In genomic region chr6:24667378-24667803, GRCh38 we compare ENCODE assay signal across 7 cellular contexts. TPM values are rescaled to one million over a fixed set of nuclear protein-coding genes. Genes with fewer than 3 reads are reported as not detected.
A peak's percentile ranks its signal among the peaks of the same experiment; 100 is the strongest.
DNase-seq lines count a peak whose midpoint lies in the region; ATAC-seq and TF ChIP-seq lines count a peak whose summit lies in the region.

No MANE protein-coding gene starts in this region.

- H3K36me3 Mint-ChIP-seq in WTC11 (peaks cover 70% of the 10 kb centered on the region), glutamatergic neuron (ENCODE audit: unreplicated experiment) (peaks cover 16% of the 10 kb centered on the region)

- H3K27me3 Mint-ChIP-seq in WTC11 (ENCODE audit: low read depth) (peaks cover 6% of the 10 kb centered on the region; the same call in 1 of the 2 replicates), glutamatergic neuron (ENCODE audit: unreplicated experiment) (peaks cover 7% of the 10 kb centered on the region)

- CTCF ChIA-PET in WTC11 (lab: Charles Lee), result interaction anchor here (0.8 to 2.2 kb wide), 8 partner anchors 15 to 351 kb away, joined by 3 to 19 read pairs (median 12); partner anchors contain the start of gene KIAA0319

- POLR2A ChIA-PET in WTC11 (lab: Charles Lee), result interaction anchor here (0.9 to 2.4 kb wide), 7 partner anchors 16 to 172 kb away, joined by 3 to 22 read pairs (median 5); partner anchors contain the start of genes ALDH5A1 and KIAA0319

- ATAC-seq in HG03097 (IDR thresholded peaks at IDR 0.05; ENCODE audit: low FRiP score, unreplicated experiment), result peak; percentile 9
- ATAC-seq in WTC11, result no peak

- peak overlapping the region; percentile 100 for H3K27ac Mint-ChIP-seq in WTC11
- H3K27ac Mint-ChIP-seq in glutamatergic neuron (ENCODE audit: unreplicated experiment), result peak overlapping the region; percentile 89

- peaks cover 25% of the 10 kb centered on the region for H3K4me1 Mint-ChIP-seq in WTC11
- peaks cover 32% of the 10 kb centered on the region for H3K4me1 Mint-ChIP-seq in glutamatergic neuron (ENCODE audit: low read depth, unreplicated experiment)

- H3K9me3 Mint-ChIP-seq in WTC11 (peaks cover 34% of the 10 kb centered on the region), glutamatergic neuron (ENCODE audit: unreplicated experiment) (peaks cover 18% of the 10 kb centered on the region)

- peak; percentile 12 for DNase-seq in GM13977 (ENCODE audit: low spot score)
- DNase-seq in WTC11 (ENCODE audit: low spot score), result no peak
- no peak for DNase-seq in glutamatergic neuron
- peak; percentile 24 for DNase-seq in renal cortical epithelial cell (ENCODE audit: low read depth)
- DNase-seq in stimulated activated CD4-positive, alpha-beta T cell treated with anti-CD3 and anti-CD28 coated beads, Interleukin-4, amount 100 ng/mL, for 1 hour, result no peak
- DNase-seq in DMS114 treated with DMSO at 0.1 percent for 48 hours (lab: John Stamatoyannopoulos, UW; ENCODE audit: unreplicated experiment), result no peak

- in situ Hi-C loops in GM13977 (cut with MboI; ENCODE audit: low pct_unique_long_range_greater_than_20kb, low sequenced_read_pairs, unreplicated experiment), result no loop called here

- TF ChIP-seq CTCF in GM13977 (IDR thresholded peaks at IDR 0.05; ENCODE audit: extremely low read depth, insufficient read depth, missing control alignments), result no peak
- no peak for TF ChIP-seq CTCF in WTC11 (IDR thresholded peaks at IDR 0.05)
- TF ChIP-seq CTCF in glutamatergic neuron (IDR thresholded peaks at IDR 0.05; ENCODE audit: partially characterized antibody, unreplicated experiment), result no peak

- peak overlapping the region; percentile 85 for H3K4me3 Mint-ChIP-seq in WTC11
- peak overlapping the region; percentile 98 for H3K4me3 Mint-ChIP-seq in glutamatergic neuron (ENCODE audit: unreplicated experiment)

TF ChIP-seq in WTC11, 78 proteins besides CTCF, POLR2A, EP300 and RAD21:
- TF ChIP-seq ZNF281 (CRISPR knock-in tag; IDR thresholded peaks at IDR 0.05) (no peak), ZNF671 (CRISPR knock-in tag; IDR thresholded peaks at IDR 0.05) (no peak), FOXJ3 (CRISPR knock-in tag; IDR thresholded peaks at IDR 0.05; ENCODE audit: borderline replicate concordance) (no peak), ATF1 (CRISPR knock-in tag; IDR thresholded peaks at IDR 0.05) (no peak), ZNF219 (CRISPR knock-in tag; IDR thresholded peaks at IDR 0.05; ENCODE audit: borderline replicate concordance) (no peak), NFE2L1 (CRISPR knock-in tag; IDR thresholded peaks at IDR 0.05) (no peak), NR3C1 (CRISPR knock-in tag; conservative IDR thresholded peaks at IDR 0.05; ENCODE audit: low read depth) (no peak), EMX1 (CRISPR knock-in tag; IDR thresholded peaks at IDR 0.05) (no peak), NR2C2 (CRISPR knock-in tag; IDR thresholded peaks at IDR 0.05) (no peak)
- TF ChIP-seq, protein P1, sequence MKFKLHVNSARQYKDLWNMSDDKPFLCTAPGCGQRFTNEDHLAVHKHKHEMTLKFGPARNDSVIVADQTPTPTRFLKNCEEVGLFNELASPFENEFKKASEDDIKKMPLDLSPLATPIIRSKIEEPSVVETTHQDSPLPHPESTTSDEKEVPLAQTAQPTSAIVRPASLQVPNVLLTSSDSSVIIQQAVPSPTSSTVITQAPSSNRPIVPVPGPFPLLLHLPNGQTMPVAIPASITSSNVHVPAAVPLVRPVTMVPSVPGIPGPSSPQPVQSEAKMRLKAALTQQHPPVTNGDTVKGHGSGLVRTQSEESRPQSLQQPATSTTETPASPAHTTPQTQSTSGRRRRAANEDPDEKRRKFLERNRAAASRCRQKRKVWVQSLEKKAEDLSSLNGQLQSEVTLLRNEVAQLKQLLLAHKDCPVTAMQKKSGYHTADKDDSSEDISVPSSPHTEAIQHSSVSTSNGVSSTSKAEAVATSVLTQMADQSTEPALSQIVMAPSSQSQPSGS (CRISPR knock-in tag; IDR thresholded peaks at IDR 0.05; ENCODE audit: borderline replicate concordance, low read depth), result no peak

RNA-seq across cellular contexts. Expression of gene ACOT13, which starts 0.5 kb away (rescaled TPM):
- total RNA-seq in WTC11 (2021) (54.0 to 64.0 TPM (median 62.8 TPM) in 3 replicates), glutamatergic neuron (ENCODE audit: unreplicated experiment) (25.3 TPM), renal cortical epithelial cell (7.3 and 16.0 TPM in 2 replicates)

RNA-seq across cellular contexts. Expression of gene TDP2, which starts 0.7 kb away (rescaled TPM):
- total RNA-seq in WTC11 (2021) (43.5 to 49.1 TPM (median 45.8 TPM) in 3 replicates), glutamatergic neuron (ENCODE audit: unreplicated experiment) (56.9 TPM), renal cortical epithelial cell (26.9 and 36.8 TPM in 2 replicates)

RNA-seq across cellular contexts. Expression of gene KIAA0319, which starts 21.4 kb away (rescaled TPM):
- 0.41 to 0.81 TPM (median 0.50 TPM) in 3 replicates for total RNA-seq in WTC11 (2021)
- 1.8 TPM for total RNA-seq in glutamatergic neuron (ENCODE audit: unreplicated experiment)
- total RNA-seq in renal cortical epithelial cell, result not detected in 2 replicates

RNA-seq across cellular contexts. Expression of gene C6orf62, which starts 51.6 kb away (rescaled TPM):
- total RNA-seq in WTC11 (2021) (74.3 to 86.4 TPM (median 75.9 TPM) in 3 replicates), glutamatergic neuron (ENCODE audit: unreplicated experiment) (155 TPM), renal cortical epithelial cell (116 and 199 TPM in 2 replicates)

Comparison
In these comparisons a context has a peak if more than half of its experiments do, and no peak if none do; other contexts are left out.
1. DNase-seq: peak in GM13977 (single experiment) and renal cortical epithelial cell (single experiment); none in WTC11 (single experiment), glutamatergic neuron (single experiment), stimulated activated CD4-positive, alpha-beta T cell treated with anti-CD3 and anti-CD28 coated beads, Interleukin-4, amount 100 ng/mL, for 1 hour (single experiment) and DMS114 treated with DMSO at 0.1 percent for 48 hours (single experiment).